Comparison of ENCODE assay signal across 1 cellular context in the genomic region with DNA sequence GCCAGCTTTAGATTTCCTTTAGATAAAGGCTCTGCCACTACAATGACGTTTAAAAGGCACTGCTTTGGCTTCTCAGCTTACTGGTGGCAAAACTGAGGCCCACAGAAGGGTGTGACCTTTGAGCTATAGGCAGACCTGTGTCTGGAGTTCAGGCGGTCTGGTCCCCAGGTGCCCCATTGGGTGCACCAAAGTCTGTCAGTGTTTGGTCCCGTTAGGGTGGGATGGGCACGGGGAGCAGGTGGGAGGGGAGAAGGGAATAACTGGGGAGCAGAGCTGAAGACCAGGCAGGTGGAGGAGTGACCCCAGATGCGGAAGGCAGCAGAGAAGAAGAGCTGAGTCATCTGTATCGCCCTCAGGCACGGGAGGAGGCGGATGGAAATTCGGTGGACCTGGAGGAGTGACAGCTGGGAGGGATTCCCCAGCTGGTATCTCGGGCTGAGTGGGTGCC.
A peak's percentile ranks its signal among the peaks of the same experiment; 100 is the strongest.
TF ChIP-seq lines count a peak whose summit lies in the region.

No MANE protein-coding gene starts in this region.

TF ChIP-seq in K562, 482 proteins besides CTCF, POLR2A, EP300 and RAD21 (continued from another document):
- no peak for TF ChIP-seq CREB3 (tag; conservative IDR thresholded peaks at IDR 0.05; ENCODE audit: low read depth)
- no peak for TF ChIP-seq HMG20A (CRISPR knock-in tag; conservative IDR thresholded peaks at IDR 0.05)
- no peak for TF ChIP-seq PHF8 (IDR thresholded peaks at IDR 0.05; ENCODE audit: borderline replicate concordance, low read length)
- no peak for TF ChIP-seq RBM15 (IDR thresholded peaks at IDR 0.05; ENCODE audit: insufficient read depth, low read length)
- TF ChIP-seq KAT7 (CRISPR knock-in tag; IDR thresholded peaks at IDR 0.05; ENCODE audit: borderline replicate concordance) = no peak
- no peak for TF ChIP-seq STAT5A (IDR thresholded peaks at IDR 0.05; ENCODE audit: borderline replicate concordance, low read length)
- no peak for TF ChIP-seq NELFE (IDR thresholded peaks at IDR 0.05; ENCODE audit: insufficient read depth, insufficient read length)
- TF ChIP-seq ZNF512 (tag; IDR thresholded peaks at IDR 0.05) = no peak
- 0 out of 2 replicates have a peak, but pooled peaks have one; percentile 25 for TF ChIP-seq ATF7 (IDR thresholded peaks at IDR 0.05)
- no peak for TF ChIP-seq ZNF277 (CRISPR knock-in tag; IDR thresholded peaks at IDR 0.05; ENCODE audit: borderline replicate concordance)
- no peak for TF ChIP-seq RUNX1 (IDR thresholded peaks at IDR 0.05; ENCODE audit: low read depth)
- peak in 1 of 2 experiments; percentile 74; a peak in 2 of 4 replicates for TF ChIP-seq HDAC1 (IDR thresholded peaks at IDR 0.05)
- no peak for TF ChIP-seq FOXJ3 (CRISPR knock-in tag; IDR thresholded peaks at IDR 0.05)
- TF ChIP-seq BDP1 (IDR thresholded peaks at IDR 0.05; ENCODE audit: insufficient read depth, insufficient read length) = no peak
- no peak for TF ChIP-seq FOXA1 (IDR thresholded peaks at IDR 0.05; ENCODE audit: borderline replicate concordance)
- no peak for TF ChIP-seq ZNF24 (IDR thresholded peaks at IDR 0.05)
- TF ChIP-seq MAFF (IDR thresholded peaks at IDR 0.05; ENCODE audit: low read length) = peak; percentile 85
- no peak for TF ChIP-seq SIRT6 (IDR thresholded peaks at IDR 0.05; ENCODE audit: low read depth, low read length)
- TF ChIP-seq ZNF3 (CRISPR knock-in tag; IDR thresholded peaks at IDR 0.05) = no peak
TF ChIP-seq in K562: peak in this region for 47.
